ENCODE assay signal across 18 cellular contexts in genomic region chr9:90459321-90459720, GRCh38.
DNase-seq lines count a peak whose midpoint lies in the region; ATAC-seq and TF ChIP-seq lines count a peak whose summit lies in the region.
"Had no signal": no experiment of that assay in that cellular context is flagged by ENCODE, and none has a peak within 500 bp of the region (broad histone marks: within the 10 kb centered on the region; RNA-seq: fewer than 3 reads in every experiment).

No MANE protein-coding gene starts in this region.

- CTCF ChIA-PET in GM10248 (lab: Yijun Ruan, JAX), result interaction anchor here (1.8 kb wide), 1 partner anchor 12 kb away, joined by 6 read pairs; no protein-coding TSS in a partner anchor

- peak; percentile 30 for DNase-seq in GM10248 (ENCODE audit: extremely low spot score)
- DNase-seq in GM19238 (ENCODE audit: insufficient read length, low spot score), result peak; percentile 20
- DNase-seq in UCSD-AML1 (lab: John Stamatoyannopoulos, UW; ENCODE audit: unreplicated experiment), result no peak
- no peak for DNase-seq in H4 (ENCODE audit: low spot score)
- no peak for DNase-seq in nucleus accumbens (lab: John Stamatoyannopoulos, UW)
- DNase-seq in putamen (ENCODE audit: low spot score), result no peak
- DNase-seq: DMS53, foreskin melanocyte, naive B cell, NCI-H1436 treated with DMSO at 0.1 percent for 48 hours, NCI-H446, posterior cingulate gyrus, SJCRH30, T-helper 9 cell, upper lobe of left lung had no signal

- ATAC-seq in GM21723 (IDR thresholded peaks at IDR 0.05; ENCODE audit: unreplicated experiment) (peak; percentile 72), HG03025 (IDR thresholded peaks at IDR 0.05; ENCODE audit: low FRiP score, unreplicated experiment) (peak; percentile 86)
- ATAC-seq: stimulated activated memory B cell treated with anti-CD40 and anti-IgM and Interleukin-4, amounts not matched to agents 10 μg/mL and 1 μg/mL and 100 μg/mL, for 72 hours had no signal

- no peak for TF ChIP-seq CTCF in GM10248 (IDR thresholded peaks at IDR 0.05; ENCODE audit: control extremely low read depth, extremely low read depth, low read depth, missing control alignments)

- POLR2A ChIA-PET in GM10248 (lab: Yijun Ruan, JAX), result no interaction called here

Comparison
In these comparisons a context has a peak if more than half of its experiments do, and no peak if none do; other contexts are left out.
1. DNase-seq: peak in GM10248 (single experiment) and GM19238 (single experiment); none in UCSD-AML1 (single experiment), H4 (single experiment), nucleus accumbens (0 of 56) and putamen (single experiment).